Comparison of ENCODE assay signal across 25 cellular contexts in the genomic region with DNA sequence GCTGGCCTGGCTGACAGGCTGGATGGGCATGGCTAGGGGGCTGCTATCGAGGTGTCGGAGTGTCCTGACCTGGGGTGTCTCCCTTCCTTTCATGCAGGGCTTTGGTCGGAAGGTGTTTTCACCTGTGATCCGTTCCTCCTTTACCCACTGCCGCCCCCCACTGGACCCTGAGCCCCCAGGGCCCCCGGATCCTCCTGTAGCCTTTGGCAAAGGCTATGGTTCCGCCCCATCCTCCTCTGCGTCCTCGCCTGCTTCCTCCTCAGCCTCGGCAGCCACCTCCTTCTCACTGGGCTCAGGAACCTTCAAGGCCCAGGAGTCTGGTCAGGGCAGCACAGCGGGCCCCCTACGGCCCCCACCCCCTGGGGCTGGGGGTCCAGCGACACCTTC. TPM values are rescaled to one million over a fixed set of nuclear protein-coding genes. Genes with fewer than 3 reads are reported as not detected.
"Had no signal": no experiment of that assay in that cellular context is flagged by ENCODE, and none has a peak within 500 bp of the region (broad histone marks: within the 10 kb centered on the region; RNA-seq: fewer than 3 reads in every experiment).

No MANE protein-coding gene starts in this region.

- DNase-seq: cerebellar nuclear complex, colonic mucosa, foreskin keratinocyte, gastrocnemius medialis, heart right ventricle, T1000 had no signal

- H3K27me3 ChIP-seq: ascending aorta, breast epithelium, cardiac muscle cell, colonic mucosa, esophagus muscularis mucosa, foreskin keratinocyte, gastrocnemius medialis, heart right ventricle, hepatocyte had no signal

- H3K9me3 Mint-ChIP-seq: activated B cell treated with CpG ODN at 0.5 μM for 24 hours; activated CD4-positive, alpha-beta memory T cell treated with anti-CD3 and anti-CD28 coated beads for 36 hours; activated CD4-positive, alpha-beta T cell treated with anti-CD3 and anti-CD28 coated beads, Interleukin-2, amount 10 ng/mL, durations not matched to agents 24 days and 14 days; activated naive CD4-positive, alpha-beta T cell treated with anti-CD3 and anti-CD28 coated beads for 36 hours; activated naive CD4-positive, alpha-beta T cell treated with anti-CD3 and anti-CD28 coated beads, Interleukin-2, amount 50 U/mL, for 24 hours; activated naive CD8-positive, alpha-beta T cell treated with anti-CD3 and anti-CD28 coated beads for 36 hours; activated T-helper 1 cell treated with anti-CD3 and anti-CD28 coated beads, Interleukin-12 subunit alpha, Interleukin-12 subunit beta, Interleukin-2, Interleukin-4 antibody, amounts not matched to agents 30 ng/mL and 10 ng/mL and 1 ng/mL, durations not matched to agents 14 hours and 24 hours and 36 hours; activated T-helper 2 cell treated with anti-CD3 and anti-CD28 coated beads, Interferon-gamma antibody, Interleukin-2, Interleukin-4, amounts not matched to agents 10 μg/mL and 5 μg/mL and 100 μg/mL, durations not matched to agents 14 hours and 24 hours and 36 hours; brain; T-helper 2 cell treated with Interferon-gamma antibody and Interleukin-4, amounts not matched to agents 5 μg/mL and 100 μg/mL, for 36 hours had no signal

- H3K36me3 ChIP-seq: breast epithelium had no signal

- H3K9me3 ChIP-seq: ascending aorta, breast epithelium, colonic mucosa, esophagus muscularis mucosa, gastrocnemius medialis, heart right ventricle had no signal

- ATAC-seq: gastrocnemius medialis had no signal

- H3K27ac Mint-ChIP-seq: activated B cell treated with CpG ODN at 0.5 μM for 24 hours; activated CD4-positive, alpha-beta memory T cell treated with anti-CD3 and anti-CD28 coated beads for 36 hours; activated CD4-positive, alpha-beta T cell treated with anti-CD3 and anti-CD28 coated beads, Interleukin-2, amount 10 ng/mL, durations not matched to agents 24 days and 14 days; activated CD8-positive, alpha-beta memory T cell treated with anti-CD3 and anti-CD28 coated beads, Interleukin-2, amount 10 ng/mL, durations not matched to agents 7 days and 5 days; activated CD8-positive, alpha-beta T cell treated with anti-CD3 and anti-CD28 coated beads, Interleukin-2, amount 10 ng/mL, durations not matched to agents 7 days and 5 days; activated naive CD4-positive, alpha-beta T cell treated with anti-CD3 and anti-CD28 coated beads for 36 hours; activated naive CD8-positive, alpha-beta T cell treated with anti-CD3 and anti-CD28 coated beads for 36 hours; activated T-helper 1 cell treated with anti-CD3 and anti-CD28 coated beads, Interleukin-12 subunit alpha, Interleukin-12 subunit beta, Interleukin-2, Interleukin-4 antibody, amounts not matched to agents 30 ng/mL and 10 ng/mL and 1 ng/mL, durations not matched to agents 14 hours and 24 hours and 36 hours; activated T-helper 2 cell treated with anti-CD3 and anti-CD28 coated beads, Interferon-gamma antibody, Interleukin-2, Interleukin-4, amounts not matched to agents 10 μg/mL and 5 μg/mL and 100 μg/mL, durations not matched to agents 14 hours and 24 hours and 36 hours; T-helper 17 cell; T-helper 2 cell treated with Interferon-gamma antibody and Interleukin-4, amounts not matched to agents 5 μg/mL and 100 μg/mL, for 36 hours had no signal

- H3K27me3 Mint-ChIP-seq: activated B cell treated with CpG ODN at 0.5 μM for 24 hours; activated CD4-positive, alpha-beta memory T cell treated with anti-CD3 and anti-CD28 coated beads for 36 hours; activated CD4-positive, alpha-beta T cell treated with anti-CD3 and anti-CD28 coated beads, Interleukin-2, amount 10 ng/mL, durations not matched to agents 24 days and 14 days; activated CD8-positive, alpha-beta memory T cell treated with anti-CD3 and anti-CD28 coated beads, Interleukin-2, amount 10 ng/mL, durations not matched to agents 7 days and 5 days; activated naive CD4-positive, alpha-beta T cell treated with anti-CD3 and anti-CD28 coated beads, Interleukin-2, amount 50 U/mL, for 24 hours; activated naive CD8-positive, alpha-beta T cell treated with anti-CD3 and anti-CD28 coated beads for 36 hours; brain; T-helper 17 cell had no signal

- H3K4me3 Mint-ChIP-seq: activated B cell treated with CpG ODN at 0.5 μM for 24 hours; activated CD4-positive, alpha-beta memory T cell treated with anti-CD3 and anti-CD28 coated beads for 36 hours; activated CD4-positive, alpha-beta T cell treated with anti-CD3 and anti-CD28 coated beads, Interleukin-2, amount 10 ng/mL, durations not matched to agents 24 days and 14 days; activated CD8-positive, alpha-beta memory T cell treated with anti-CD3 and anti-CD28 coated beads, Interleukin-2, amount 10 ng/mL, durations not matched to agents 7 days and 5 days; activated CD8-positive, alpha-beta T cell treated with anti-CD3 and anti-CD28 coated beads, Interleukin-2, amount 10 ng/mL, durations not matched to agents 7 days and 5 days; activated naive CD4-positive, alpha-beta T cell treated with anti-CD3 and anti-CD28 coated beads for 36 hours; activated naive CD4-positive, alpha-beta T cell treated with anti-CD3 and anti-CD28 coated beads, Interleukin-2, amount 50 U/mL, for 24 hours; activated naive CD8-positive, alpha-beta T cell treated with anti-CD3 and anti-CD28 coated beads for 36 hours; activated T-helper 1 cell treated with anti-CD3 and anti-CD28 coated beads, Interleukin-12 subunit alpha, Interleukin-12 subunit beta, Interleukin-2, Interleukin-4 antibody, amounts not matched to agents 30 ng/mL and 10 ng/mL and 1 ng/mL, durations not matched to agents 14 hours and 24 hours and 36 hours; brain; T-helper 17 cell; T-helper 2 cell treated with Interferon-gamma antibody and Interleukin-4, amounts not matched to agents 5 μg/mL and 100 μg/mL, for 36 hours had no signal

- H3K27ac ChIP-seq: ascending aorta, breast epithelium, cardiac muscle cell, colonic mucosa, esophagus muscularis mucosa, foreskin keratinocyte, gastrocnemius medialis, heart right ventricle, hepatocyte, VCaP had no signal

- H3K4me3 ChIP-seq: ascending aorta, breast epithelium, cardiac muscle cell, colonic mucosa, esophagus muscularis mucosa, gastrocnemius medialis, heart right ventricle, hepatocyte had no signal

RNA-seq across cellular contexts. Expression of a gene that starts 11.8 kb away (rescaled TPM):
- total RNA-seq: ascending aorta, gastrocnemius medialis had no signal

RNA-seq across cellular contexts. Expression of a gene that starts 23.0 kb away (rescaled TPM):
- total RNA-seq: activated B cell treated with CpG ODN at 0.5 μM for 24 hours; activated naive CD4-positive, alpha-beta T cell treated with anti-CD3 and anti-CD28 coated beads for 36 hours; ascending aorta; esophagus muscularis mucosa; foreskin keratinocyte; T-helper 17 cell had no signal
- polyA plus RNA-seq: hepatocyte had no signal
